1 cellular context compared by ENCODE assay signal in the genomic region with DNA sequence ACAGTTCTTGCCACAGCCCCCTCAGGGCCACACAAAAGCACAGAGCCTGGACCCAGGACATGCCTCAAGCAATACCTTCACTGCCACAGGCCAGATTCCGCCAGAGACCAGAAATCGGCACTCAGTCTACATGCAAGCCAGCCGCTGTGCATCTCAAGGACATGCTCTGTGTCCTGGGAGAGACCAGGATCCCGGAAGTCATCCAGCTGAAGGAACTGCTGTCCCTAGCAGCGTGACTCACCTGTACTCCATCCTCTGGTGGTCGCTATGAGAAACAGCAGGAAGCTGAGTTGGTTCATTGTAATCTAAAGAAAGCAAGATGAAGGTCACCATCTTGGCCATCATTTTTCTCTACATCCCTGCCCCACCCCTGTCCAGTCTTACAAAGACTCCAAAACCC.
TF ChIP-seq lines count a peak whose summit lies in the region.

No MANE protein-coding gene starts in this region.

TF ChIP-seq in GM23338, 12 proteins besides CTCF, POLR2A, EP300 and RAD21 (continued from another document):
- TF ChIP-seq, protein P1, sequence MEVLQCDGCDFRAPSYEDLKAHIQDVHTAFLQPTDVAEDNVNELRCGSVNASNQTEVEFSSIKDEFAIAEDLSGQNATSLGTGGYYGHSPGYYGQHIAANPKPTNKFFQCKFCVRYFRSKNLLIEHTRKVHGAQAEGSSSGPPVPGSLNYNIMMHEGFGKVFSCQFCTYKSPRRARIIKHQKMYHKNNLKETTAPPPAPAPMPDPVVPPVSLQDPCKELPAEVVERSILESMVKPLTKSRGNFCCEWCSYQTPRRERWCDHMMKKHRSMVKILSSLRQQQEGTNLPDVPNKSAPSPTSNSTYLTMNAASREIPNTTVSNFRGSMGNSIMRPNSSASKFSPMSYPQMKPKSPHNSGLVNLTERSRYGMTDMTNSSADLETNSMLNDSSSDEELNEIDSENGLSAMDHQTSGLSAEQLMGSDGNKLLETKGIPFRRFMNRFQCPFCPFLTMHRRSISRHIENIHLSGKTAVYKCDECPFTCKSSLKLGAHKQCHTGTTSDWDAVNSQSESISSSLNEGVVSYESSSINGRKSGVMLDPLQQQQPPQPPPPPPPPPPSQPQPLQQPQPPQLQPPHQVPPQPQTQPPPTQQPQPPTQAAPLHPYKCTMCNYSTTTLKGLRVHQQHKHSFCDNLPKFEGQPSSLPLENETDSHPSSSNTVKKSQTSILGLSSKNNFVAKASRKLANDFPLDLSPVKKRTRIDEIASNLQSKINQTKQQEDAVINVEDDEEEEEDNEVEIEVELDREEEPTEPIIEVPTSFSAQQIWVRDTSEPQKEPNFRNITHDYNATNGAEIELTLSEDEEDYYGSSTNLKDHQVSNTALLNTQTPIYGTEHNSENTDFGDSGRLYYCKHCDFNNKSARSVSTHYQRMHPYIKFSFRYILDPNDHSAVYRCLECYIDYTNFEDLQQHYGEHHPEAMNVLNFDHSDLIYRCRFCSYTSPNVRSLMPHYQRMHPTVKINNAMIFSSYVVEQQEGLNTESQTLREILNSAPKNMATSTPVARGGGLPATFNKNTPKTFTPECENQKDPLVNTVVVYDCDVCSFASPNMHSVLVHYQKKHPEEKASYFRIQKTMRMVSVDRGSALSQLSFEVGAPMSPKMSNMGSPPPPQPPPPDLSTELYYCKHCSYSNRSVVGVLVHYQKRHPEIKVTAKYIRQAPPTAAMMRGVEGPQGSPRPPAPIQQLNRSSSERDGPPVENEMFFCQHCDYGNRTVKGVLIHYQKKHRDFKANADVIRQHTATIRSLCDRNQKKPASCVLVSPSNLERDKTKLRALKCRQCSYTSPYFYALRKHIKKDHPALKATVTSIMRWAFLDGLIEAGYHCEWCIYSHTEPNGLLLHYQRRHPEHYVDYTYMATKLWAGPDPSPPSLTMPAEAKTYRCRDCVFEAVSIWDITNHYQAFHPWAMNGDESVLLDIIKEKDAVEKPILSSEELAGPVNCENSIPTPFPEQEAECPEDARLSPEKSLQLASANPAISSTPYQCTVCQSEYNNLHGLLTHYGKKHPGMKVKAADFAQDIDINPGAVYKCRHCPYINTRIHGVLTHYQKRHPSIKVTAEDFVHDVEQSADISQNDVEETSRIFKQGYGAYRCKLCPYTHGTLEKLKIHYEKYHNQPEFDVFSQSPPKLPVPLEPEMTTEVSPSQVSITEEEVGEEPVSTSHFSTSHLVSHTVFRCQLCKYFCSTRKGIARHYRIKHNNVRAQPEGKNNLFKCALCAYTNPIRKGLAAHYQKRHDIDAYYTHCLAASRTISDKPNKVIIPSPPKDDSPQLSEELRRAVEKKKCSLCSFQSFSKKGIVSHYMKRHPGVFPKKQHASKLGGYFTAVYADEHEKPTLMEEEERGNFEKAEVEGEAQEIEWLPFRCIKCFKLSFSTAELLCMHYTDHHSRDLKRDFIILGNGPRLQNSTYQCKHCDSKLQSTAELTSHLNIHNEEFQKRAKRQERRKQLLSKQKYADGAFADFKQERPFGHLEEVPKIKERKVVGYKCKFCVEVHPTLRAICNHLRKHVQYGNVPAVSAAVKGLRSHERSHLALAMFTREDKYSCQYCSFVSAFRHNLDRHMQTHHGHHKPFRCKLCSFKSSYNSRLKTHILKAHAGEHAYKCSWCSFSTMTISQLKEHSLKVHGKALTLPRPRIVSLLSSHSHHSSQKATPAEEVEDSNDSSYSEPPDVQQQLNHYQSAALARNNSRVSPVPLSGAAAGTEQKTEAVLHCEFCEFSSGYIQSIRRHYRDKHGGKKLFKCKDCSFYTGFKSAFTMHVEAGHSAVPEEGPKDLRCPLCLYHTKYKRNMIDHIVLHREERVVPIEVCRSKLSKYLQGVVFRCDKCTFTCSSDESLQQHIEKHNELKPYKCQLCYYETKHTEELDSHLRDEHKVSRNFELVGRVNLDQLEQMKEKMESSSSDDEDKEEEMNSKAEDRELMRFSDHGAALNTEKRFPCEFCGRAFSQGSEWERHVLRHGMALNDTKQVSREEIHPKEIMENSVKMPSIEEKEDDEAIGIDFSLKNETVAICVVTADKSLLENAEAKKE (CRISPR knock-in tag; IDR thresholded peaks at IDR 0.05): no peak
- TF ChIP-seq POLR2AphosphoS5 (IDR thresholded peaks at IDR 0.05; ENCODE audit: low read depth) (no peak), ZNF331 (CRISPR knock-in tag; IDR thresholded peaks at IDR 0.05; ENCODE audit: low read depth) (no peak), JUNB (IDR thresholded peaks at IDR 0.05; ENCODE audit: unreplicated experiment) (no peak), ZNF114 (CRISPR knock-in tag; IDR thresholded peaks at IDR 0.05) (no peak), NANOG (IDR thresholded peaks at IDR 0.05; ENCODE audit: borderline replicate concordance) (no peak), EZH2 (IDR thresholded peaks at IDR 0.05; ENCODE audit: low read depth, unreplicated experiment) (no peak)
TF ChIP-seq in GM23338: peak in this region for 0.
